In genomic region chr13:80553041-80553440, GRCh38 we compare ENCODE assay signal across 18 cellular contexts.
DNase-seq lines count a peak whose midpoint lies in the region; ATAC-seq and TF ChIP-seq lines count a peak whose summit lies in the region.
"Had no signal": no experiment of that assay in that cellular context is flagged by ENCODE, and none has a peak within 500 bp of the region (broad histone marks: within the 10 kb centered on the region; RNA-seq: fewer than 3 reads in every experiment).

No MANE protein-coding gene starts in this region.

- POLR2A ChIA-PET in PC-9 (lab: Charles Lee; ENCODE audit: unreplicated experiment): no interaction called here

- ATAC-seq in heart right ventricle: peak in 1 of 8 donors; percentile 9
- ATAC-seq in left cardiac atrium: no peak
- ATAC-seq: HCT116, Panc1 had no signal

- TF ChIP-seq CTCF in heart right ventricle (IDR thresholded peaks at IDR 0.05): no peak
- TF ChIP-seq CTCF in endodermal cell (conservative IDR thresholded peaks at IDR 0.05): no peak
- TF ChIP-seq CTCF in neural crest cell (conservative IDR thresholded peaks at IDR 0.05): no peak
- TF ChIP-seq CTCF in PC-9 (conservative IDR thresholded peaks at IDR 0.05): no peak

- H3K27me3 ChIP-seq in heart right ventricle (no peaks in the 10 kb centered on the region), endodermal cell (ENCODE audit: control insufficient read depth, insufficient read depth, low read length, poor library complexity, severe bottlenecking) (no peaks in the 10 kb centered on the region), subcutaneous abdominal adipose tissue (ENCODE audit: control insufficient read depth in 5 of 5, insufficient read depth in 4 of 5, low read length in 5 of 5) (no peaks in the 10 kb centered on the region), PC-9 (ENCODE audit: insufficient read depth, low read depth) (no peaks in the 10 kb centered on the region)

- no TSS peak for BruUV-seq in PC-9 (replicated peaks; lab: Mats Ljungman, UMichigan)

- H3K36me3 Mint-ChIP-seq in endodermal cell (ENCODE audit: low read depth): no peaks in the 10 kb centered on the region
- no peaks in the 10 kb centered on the region for H3K36me3 Mint-ChIP-seq in neural crest cell (ENCODE audit: low read depth)

- peaks cover 0 to 34% (median 25%) of the 10 kb centered on the region in 9 donors for H3K4me1 ChIP-seq in heart right ventricle
- H3K4me1 ChIP-seq in endodermal cell (ENCODE audit: control insufficient read depth, insufficient read depth, low read length): no peaks in the 10 kb centered on the region
- H3K4me1 ChIP-seq in subcutaneous abdominal adipose tissue (ENCODE audit: control insufficient read depth in 5 of 5, insufficient read depth in 5 of 5, low read length in 5 of 5): peaks cover 2 to 43% (median 38%) of the 10 kb centered on the region in 5 donors
- H3K4me1 ChIP-seq in PC-9 (replicated peaks; ENCODE audit: insufficient read depth): 0 out of 2 replicates have a peak, but pooled peaks cover 6% of the 10 kb centered on the region

- no peaks in the 10 kb centered on the region for H3K36me3 ChIP-seq in heart right ventricle
- no peaks in the 10 kb centered on the region for H3K36me3 ChIP-seq in endodermal cell (ENCODE audit: control insufficient read depth, insufficient read depth, low read length)
- no peaks in the 10 kb centered on the region for H3K36me3 ChIP-seq in subcutaneous abdominal adipose tissue (ENCODE audit: control insufficient read depth in 5 of 5, insufficient read depth in 5 of 5, low read length in 5 of 5)
- no peaks in the 10 kb centered on the region for H3K36me3 ChIP-seq in PC-9 (ENCODE audit: low read depth)

- intact Hi-C loops in heart right ventricle (cut with DNase I) (no loop called here), left cardiac atrium (cut with DNase I) (no loop called here), PC-9 (cut with micrococcal nuclease; ENCODE audit: unreplicated experiment) (no loop called here)

- peak overlapping the region; percentile 38 for H3K27ac Mint-ChIP-seq in endodermal cell
- peak overlapping the region; percentile 15 for H3K27ac Mint-ChIP-seq in neural crest cell (ENCODE audit: unreplicated experiment)

- DNase-seq in heart right ventricle (no peak), left cardiac atrium (no peak), endodermal cell (no peak), neural crest cell (ENCODE audit: low read depth, low spot score) (no peak), PC-9 (no peak), DMS79 (lab: John Stamatoyannopoulos, UW) (no peak)
- no peak for DNase-seq in NK-92 treated with Interleukin-12 subunit alpha and Interleukin-12 subunit beta, amount 100 ng/mL, for 24 hours (lab: John Stamatoyannopoulos, UW)
- DNase-seq: Calu3, GOT3, KG1, MM.1S, NCI-H2029, NCI-H526 treated with DMSO at 0.1 percent for 48 hours, SHP77 treated with DMSO at 0.1 percent for 48 hours had no signal

- CTCF ChIA-PET in PC-9 (lab: Charles Lee): no interaction called here

- H3K9ac ChIP-seq in endodermal cell (ENCODE audit: extremely low read depth, low read length, poor library complexity, severe bottlenecking): no peak overlapping the region
- no peak overlapping the region for H3K9ac ChIP-seq in subcutaneous abdominal adipose tissue (ENCODE audit: low read length in 5 of 5)

- no peaks in the 10 kb centered on the region for H3F3A ChIP-seq in PC-9 (ENCODE audit: insufficient read depth, low read depth)

- no peak overlapping the region for H2AFZ ChIP-seq in PC-9

- H3K4me3 Mint-ChIP-seq in endodermal cell (no peak overlapping the region), neural crest cell (no peak overlapping the region)

- H3K79me2 ChIP-seq in PC-9 (ENCODE audit: low read depth): no peaks in the 10 kb centered on the region

- H4K20me1 ChIP-seq in PC-9 (ENCODE audit: insufficient read depth): no peaks in the 10 kb centered on the region

- H3K4me3 ChIP-seq in heart right ventricle (no peak overlapping the region), endodermal cell (ENCODE audit: low read length) (no peak overlapping the region), subcutaneous abdominal adipose tissue (ENCODE audit: low read depth in 1 of 5, low read length in 5 of 5) (no peak overlapping the region), PC-9 (no peak overlapping the region)

- H3K27me3 Mint-ChIP-seq in endodermal cell (ENCODE audit: insufficient read depth) (no peaks in the 10 kb centered on the region), neural crest cell (ENCODE audit: low read depth) (no peaks in the 10 kb centered on the region)

- 35 to 37% methylated on average over 4 of the region's 4 CpGs for WGBS in heart right ventricle, 2 donors
- 25 to 46% methylated on average over 2 to 3 of the region's 4 CpGs for WGBS in endodermal cell (ENCODE audit: insufficient coverage in 1 of 2, insufficient read length in 1 of 2), 2 experiments

- H3K4me1 Mint-ChIP-seq in endodermal cell (peaks cover 16% of the 10 kb centered on the region), neural crest cell (peaks cover 29% of the 10 kb centered on the region)

- H3K9me3 Mint-ChIP-seq in endodermal cell (no peaks in the 10 kb centered on the region), neural crest cell (peaks cover 2% of the 10 kb centered on the region)

- H3K4me2 ChIP-seq in PC-9: no peak overlapping the region

- peak overlapping the region in 8 of 10 donors; percentile 16 to 72 (median 65) for H3K27ac ChIP-seq in heart right ventricle
- no peak overlapping the region for H3K27ac ChIP-seq in endodermal cell (ENCODE audit: low read depth, low read length)
- peak overlapping the region; percentile 69 for H3K27ac ChIP-seq in subcutaneous abdominal adipose tissue (ENCODE audit: low read depth, low read length)
- H3K27ac ChIP-seq in PC-9: no peak overlapping the region
- H3K27ac ChIP-seq: RWPE1 had no signal

- H3K9me3 ChIP-seq in heart right ventricle: no peaks in the 10 kb centered on the region
- H3K9me3 ChIP-seq in endodermal cell (ENCODE audit: control insufficient read depth, low read length): no peaks in the 10 kb centered on the region
- H3K9me3 ChIP-seq in subcutaneous abdominal adipose tissue (ENCODE audit: control insufficient read depth in 5 of 5, low read length in 5 of 5): no peaks in the 10 kb centered on the region
- no peaks in the 10 kb centered on the region for H3K9me3 ChIP-seq in PC-9 (ENCODE audit: insufficient read depth, low read depth)

- H3K9me2 ChIP-seq in PC-9 (ENCODE audit: insufficient read depth): no peaks in the 10 kb centered on the region

Comparison
In these comparisons a context has a peak if more than half of its experiments do, and no peak if none do; other contexts are left out.
1. H3K27ac ChIP-seq: peak in heart right ventricle (8 of 10) and subcutaneous abdominal adipose tissue (single experiment); none in endodermal cell (single experiment) and PC-9 (single experiment).